ENCODE assay signal across 9 cellular contexts in genomic region chr18:8367217-8367988, GRCh38.
DNase-seq lines count a peak whose midpoint lies in the region; ATAC-seq, FAIRE-seq and TF ChIP-seq lines count a peak whose summit lies in the region.
"Had no signal": no experiment of that assay in that cellular context is flagged by ENCODE, and none has a peak within 500 bp of the region (broad histone marks: within the 10 kb centered on the region; RNA-seq: fewer than 3 reads in every experiment).

No MANE protein-coding gene starts in this region.

- H3K4me1 ChIP-seq in astrocyte (ENCODE audit: insufficient read depth, low read length) (no peaks in the 10 kb centered on the region), iPS DF 6.9 (ENCODE audit: control insufficient read depth, insufficient read depth, low read length) (0 out of 2 replicates have a peak, but pooled peaks cover 2% of the 10 kb centered on the region)

- no peaks in the 10 kb centered on the region for H3K79me2 ChIP-seq in astrocyte (ENCODE audit: insufficient read depth, low read length)

- WGBS in iPS DF 6.9 (ENCODE audit: insufficient coverage, insufficient read length), result no CpG with 5 or more reads among the region's 47 CpGs

- FAIRE-seq in astrocyte (lab: Jason Lieb, UNC), result no peak

- peaks cover 25% of the 10 kb centered on the region for H3K27me3 Mint-ChIP-seq in astrocyte (ENCODE audit: low read depth, unreplicated experiment)

- H3K27ac Mint-ChIP-seq in astrocyte (ENCODE audit: unreplicated experiment), result no peak overlapping the region
- H3K27ac Mint-ChIP-seq: stimulated activated naive CD8-positive, alpha-beta T cell treated with anti-CD3 and anti-CD28 coated beads, Interleukin-15, Interleukin-2, amounts not matched to agents 100 ng/mL and 50 ng/mL, for 24 hours had no signal

- H2AFZ ChIP-seq in astrocyte (ENCODE audit: low read depth, low read length), result peak overlapping the region; percentile 40

- ATAC-seq in Right ventricle myocardium inferior (no peak), GM21515 (IDR thresholded peaks at IDR 0.05; ENCODE audit: unreplicated experiment) (no peak)

- H3K36me3 Mint-ChIP-seq in astrocyte (ENCODE audit: low read depth, unreplicated experiment), result peaks cover 2% of the 10 kb centered on the region

- peak overlapping the region; percentile 79 for H3K4me2 ChIP-seq in astrocyte (ENCODE audit: low read length)

- H3K36me3 ChIP-seq in astrocyte (ENCODE audit: insufficient read depth, low read length) (no peaks in the 10 kb centered on the region), iPS DF 6.9 (ENCODE audit: control insufficient read depth, insufficient read depth, low read length) (no peaks in the 10 kb centered on the region)

- DNase-seq in Right ventricle myocardium inferior (ENCODE audit: missing footprints) (peak; percentile 66), cardiac septum (ENCODE audit: low spot score) (no peak), NCI-H2171 treated with DMSO at 0.1 percent for 48 hours (lab: John Stamatoyannopoulos, UW) (peak; percentile 93), astrocyte (ENCODE audit: low read depth) (no peak), iPS DF 6.9 (ENCODE audit: low read depth, low spot score) (peak; percentile 57), skeletal muscle cell (ENCODE audit: low read depth) (no peak), COR-L47 (lab: John Stamatoyannopoulos, UW) (no peak)

- intact Hi-C loops in Right ventricle myocardium inferior (cut with DNase I), result loop anchor here (10.0 kb wide), 1 partner anchor 1093 kb away; no protein-coding TSS in a partner anchor
- intact Hi-C loops in cardiac septum (cut with DNase I), result no loop called here

- H3K9me3 Mint-ChIP-seq in astrocyte (ENCODE audit: unreplicated experiment), result peaks cover 2% of the 10 kb centered on the region
- H3K9me3 Mint-ChIP-seq: stimulated activated naive CD8-positive, alpha-beta T cell treated with anti-CD3 and anti-CD28 coated beads, Interleukin-15, Interleukin-2, amounts not matched to agents 100 ng/mL and 50 ng/mL, for 24 hours had no signal

- TF ChIP-seq CTCF in astrocyte (IDR thresholded peaks at IDR 0.05; ENCODE audit: insufficient read depth, low read depth, low read length), result peak; percentile 25

- H3K9ac ChIP-seq in astrocyte (ENCODE audit: low read length), result no peak overlapping the region

- peaks cover 6% of the 10 kb centered on the region for H3K4me1 Mint-ChIP-seq in astrocyte (ENCODE audit: low read depth, unreplicated experiment)

- H3K27me3 ChIP-seq in astrocyte (ENCODE audit: insufficient read depth, low read length), result peaks cover 11% of the 10 kb centered on the region
- no peaks in the 10 kb centered on the region for H3K27me3 ChIP-seq in iPS DF 6.9 (ENCODE audit: control insufficient read depth, insufficient read depth, low read length)

- no peaks in the 10 kb centered on the region for H3K9me3 ChIP-seq in astrocyte (ENCODE audit: insufficient read depth, low read depth, low read length)
- no peaks in the 10 kb centered on the region for H3K9me3 ChIP-seq in iPS DF 6.9 (ENCODE audit: control insufficient read depth, insufficient read depth, low read length)

- H3K4me3 Mint-ChIP-seq in astrocyte (ENCODE audit: unreplicated experiment), result no peak overlapping the region
- H3K4me3 Mint-ChIP-seq: stimulated activated naive CD8-positive, alpha-beta T cell treated with anti-CD3 and anti-CD28 coated beads, Interleukin-15, Interleukin-2, amounts not matched to agents 100 ng/mL and 50 ng/mL, for 24 hours had no signal

- H3K4me3 ChIP-seq in astrocyte (ENCODE audit: insufficient read depth, low read depth, low read length) (peak overlapping the region; percentile 34), iPS DF 6.9 (ENCODE audit: low read length) (peak overlapping the region; percentile 9; the same call in 1 of the 2 replicates), skeletal muscle cell (ENCODE audit: low read depth, low read length) (peak overlapping the region; percentile 24)

- no peak overlapping the region for H3K27ac ChIP-seq in astrocyte (ENCODE audit: low read depth, low read length)
- H3K27ac ChIP-seq in iPS DF 6.9 (ENCODE audit: low read length), result no peak overlapping the region

- H4K20me1 ChIP-seq in astrocyte (ENCODE audit: insufficient read depth, low read length), result no peaks in the 10 kb centered on the region

Comparison
In these comparisons a context has a peak if more than half of its experiments do, and no peak if none do; other contexts are left out.
1. DNase-seq: peak in Right ventricle myocardium inferior (single experiment), NCI-H2171 treated with DMSO at 0.1 percent for 48 hours (single experiment) and iPS DF 6.9 (single experiment); none in cardiac septum (single experiment), astrocyte (single experiment), skeletal muscle cell (single experiment) and COR-L47 (single experiment).
2. Peak in every context shown above with its lines, with median percentiles within 50 percentile points of each other: H3K4me3 ChIP-seq.